ENCODE assay signal across 28 cellular contexts in genomic region chr7:106369816-106370215, GRCh38.
"Had no signal": no experiment of that assay in that cellular context is flagged by ENCODE, and none has a peak within 500 bp of the region (broad histone marks: within the 10 kb centered on the region; RNA-seq: fewer than 3 reads in every experiment).

No MANE protein-coding gene starts in this region.

- H3K4me3 Mint-ChIP-seq: activated CD8-positive, alpha-beta T cell treated with anti-CD3 and anti-CD28 coated beads for 36 hours; activated naive CD8-positive, alpha-beta T cell; activated T-cell treated with anti-CD3 and anti-CD28 coated beads, Interleukin-2, amount 50 U/mL, for 4 hours; endodermal cell; naive B cell; WTC11 had no signal

- H3K4me3 ChIP-seq: adrenal gland, ascending aorta, esophagus muscularis mucosa, pancreas, prostate gland, skin epidermis, thoracic aorta, uterus had no signal

- H3K4me1 ChIP-seq: adrenal gland, ascending aorta, prostate gland, uterus had no signal

- H3K36me3 Mint-ChIP-seq: activated naive CD8-positive, alpha-beta T cell; naive B cell; WTC11 had no signal

- DNase-seq: activated CD4-positive, alpha-beta T cell treated with anti-CD3 and anti-CD28 coated beads for 1 hour; activated CD4-positive, alpha-beta T cell treated with anti-CD3 and anti-CD28 coated beads, Interleukin-2, amount 50 U/mL, for 1 hour; activated naive CD4-positive, alpha-beta T cell treated with Interleukin-2 at 50 U/mL for 16 hours; activated T-cell treated with anti-CD3 and anti-CD28 coated beads, Interleukin-2, amount 50 U/mL, for 4 hours; adrenal gland; central memory CD4-positive, alpha-beta T cell; endodermal cell; hippocampal formation; left cardiac atrium; left ventricle myocardium superior; naive B cell; pancreas; retina; stimulated activated CD4-positive, alpha-beta T cell treated with anti-CD3 and anti-CD28 coated beads, Interleukin-12 subunit alpha, Interleukin-12 subunit beta, amount 100 ng/mL, for 4 hours; stimulated activated CD4-positive, alpha-beta T cell treated with anti-CD3 and anti-CD28 coated beads, Interleukin-4, amount 100 ng/mL, for 1 hour; stimulated activated naive CD8-positive, alpha-beta T cell treated with anti-CD3 and anti-CD28 coated beads, Interleukin-15, Interleukin-2, amounts not matched to agents 100 U/mL and 50 U/mL, for 24 hours; T-helper 2 cell had no signal

- H3K27me3 ChIP-seq: adrenal gland, ascending aorta, brain microvascular endothelial cell, esophagus muscularis mucosa, pancreas, uterus had no signal

- H3K27me3 Mint-ChIP-seq: activated CD8-positive, alpha-beta T cell treated with anti-CD3 and anti-CD28 coated beads for 36 hours; activated naive CD8-positive, alpha-beta T cell had no signal

- ATAC-seq: activated CD8-positive, alpha-beta T cell treated with anti-CD3 and anti-CD28 coated beads for 36 hours; activated T-cell treated with anti-CD3 and anti-CD28 coated beads, Interleukin-2, amount 50 U/mL, for 4 hours; left ventricle myocardium superior; pancreas; sciatic nerve; stimulated activated naive CD8-positive, alpha-beta T cell treated with anti-CD3 and anti-CD28 coated beads, Interleukin-15, Interleukin-2, amounts not matched to agents 100 U/mL and 50 U/mL, for 24 hours; WTC11 had no signal

- H3K4me1 Mint-ChIP-seq: naive B cell, WTC11 had no signal

- H3K36me3 ChIP-seq: adrenal gland, ascending aorta, brain microvascular endothelial cell, esophagus muscularis mucosa, pancreas, prostate gland, thoracic aorta, uterus had no signal

- H3K9me3 Mint-ChIP-seq: activated T-cell treated with anti-CD3 and anti-CD28 coated beads, Interleukin-2, amount 50 U/mL, for 4 hours; endodermal cell; naive B cell; WTC11 had no signal

- H3K27ac ChIP-seq: adrenal gland, ascending aorta, brain microvascular endothelial cell, esophagus muscularis mucosa, pancreas, prostate gland, thoracic aorta had no signal

- H3K9me3 ChIP-seq: adrenal gland, ascending aorta, esophagus muscularis mucosa, pancreas, prostate gland, thoracic aorta, uterus had no signal

- H3K27ac Mint-ChIP-seq: activated CD8-positive, alpha-beta T cell treated with anti-CD3 and anti-CD28 coated beads for 36 hours; activated naive CD8-positive, alpha-beta T cell; endodermal cell; naive B cell; WTC11 had no signal
